8 cellular contexts compared by ENCODE assay signal in the genomic region with DNA sequence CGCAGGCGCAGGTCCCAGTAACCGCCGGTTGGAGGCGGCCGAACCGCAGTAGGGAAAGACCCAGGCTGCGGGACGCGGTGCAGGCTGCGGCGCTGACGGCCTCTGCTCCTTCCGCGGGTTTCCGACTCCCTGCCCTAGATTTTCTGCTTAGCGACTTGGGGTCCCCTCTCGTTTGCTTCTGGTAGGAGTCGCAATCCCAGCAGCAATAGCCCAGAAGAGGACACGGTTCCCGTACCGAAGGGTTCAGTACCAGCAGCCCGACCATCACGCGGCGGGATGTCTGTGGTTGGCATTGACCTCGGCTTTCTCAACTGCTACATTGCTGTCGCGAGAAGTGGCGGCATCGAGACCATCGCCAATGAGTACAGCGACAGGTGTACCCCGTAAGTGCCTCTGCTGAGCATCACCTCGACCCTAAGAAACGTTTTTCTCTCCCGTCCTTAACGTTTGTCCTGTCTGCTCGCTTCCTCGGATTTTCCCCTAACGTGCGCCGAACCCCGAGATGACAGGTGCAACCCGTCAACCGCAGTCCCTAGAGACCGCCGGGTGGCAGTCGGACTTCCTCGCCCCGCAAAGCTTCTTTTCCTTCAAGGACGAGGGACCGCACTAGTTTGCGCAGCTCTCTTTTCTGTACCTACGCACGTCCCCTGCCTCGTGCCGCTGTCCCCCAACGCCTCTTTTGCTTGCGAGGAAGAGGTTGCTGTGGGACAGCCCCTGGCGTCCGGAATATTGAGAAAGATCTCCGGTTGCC. TPM values are rescaled to one million over a fixed set of nuclear protein-coding genes. Genes with fewer than 3 reads are reported as not detected.
DNase-seq lines count a peak whose midpoint lies in the region; ATAC-seq and TF ChIP-seq lines count a peak whose summit lies in the region.

A gene (plus strand): TSS at position 48 of the 751 bp plus-strand sequence. CDS start 229 bp downstream, at position 277.

- H3K36me3 Mint-ChIP-seq in CD8-positive, alpha-beta memory T cell: peaks cover 0 to 1% (median 0%) of the 10 kb centered on the region in 3 donors

- intact Hi-C loops in esophagus muscularis mucosa (cut with DNase I): loop anchor here (5.0 to 10.0 kb wide), 3 partner anchors 92 to 282 kb away; a partner anchor contains a TSS

- peak within 1 kb of the TSS; percentile 81 to 94 (median 88) for H3K4me3 Mint-ChIP-seq in CD8-positive, alpha-beta memory T cell

- POLR2A ChIA-PET in CD8-positive, alpha-beta memory T cell (lab: Charles Lee): no interaction called here

- peaks cover 4% of the 10 kb centered on the region for H3K4me1 ChIP-seq in CD8-positive, alpha-beta memory T cell (ENCODE audit: insufficient read depth, low read length)
- H3K4me1 ChIP-seq in esophagus muscularis mucosa (peaks cover 0 to 24% (median 14%) of the 10 kb centered on the region in 4 donors), suprapubic skin (peaks cover 10% of the 10 kb centered on the region)

- peaks cover 15 to 21% (median 20%) of the 10 kb centered on the region in 3 donors for H3K4me1 Mint-ChIP-seq in CD8-positive, alpha-beta memory T cell

- peak within 1 kb of the TSS; percentile 33 for H3K27ac ChIP-seq in CD8-positive, alpha-beta memory T cell (ENCODE audit: low read depth, low read length)
- H3K27ac ChIP-seq in esophagus muscularis mucosa (replicated peaks in 1 of 4) (peak within 1 kb of the TSS; percentile 81 to 87 (median 86)), suprapubic skin (peak within 1 kb of the TSS; percentile 81)

- H3K4me3 ChIP-seq in CD8-positive, alpha-beta memory T cell (ENCODE audit: low read length): peak within 1 kb of the TSS; percentile 67
- H3K4me3 ChIP-seq in esophagus muscularis mucosa (peak within 1 kb of the TSS; percentile 72 to 83 (median 77)), suprapubic skin (peak within 1 kb of the TSS; percentile 89)

- H3K9me3 ChIP-seq in CD8-positive, alpha-beta memory T cell (ENCODE audit: low read length): no peaks in the 10 kb centered on the region
- H3K9me3 ChIP-seq in esophagus muscularis mucosa: no peaks in the 10 kb centered on the region
- H3K9me3 ChIP-seq in suprapubic skin: no peaks in the 10 kb centered on the region

- H3K27ac Mint-ChIP-seq in CD8-positive, alpha-beta memory T cell: peak within 1 kb of the TSS in 5 of 8 donors; percentile 19 to 76 (median 33)

- H3K36me3 ChIP-seq in CD8-positive, alpha-beta memory T cell (ENCODE audit: insufficient read depth, low read length): no peaks in the 10 kb centered on the region
- no peaks in the 10 kb centered on the region for H3K36me3 ChIP-seq in esophagus muscularis mucosa
- no peaks in the 10 kb centered on the region for H3K36me3 ChIP-seq in suprapubic skin

- CTCF ChIA-PET in CD8-positive, alpha-beta memory T cell (lab: Charles Lee): no interaction called here

- DNase-seq in CD8-positive, alpha-beta memory T cell: peak; percentile 2 to 49 (median 14)
- peak; percentile 12 for DNase-seq in NCI-H748 treated with DMSO at 0.1 percent for 48 hours (lab: John Stamatoyannopoulos, UW)
- peak; percentile 7 for DNase-seq in activated CD8-positive, alpha-beta memory T cell treated with anti-CD3 and anti-CD28 coated beads, Interleukin-2, amount 50 U/mL, for 24 hours (ENCODE audit: extremely low read depth)
- peak; percentile 93 for DNase-seq in esophagus muscularis mucosa (ENCODE audit: extremely low spot score)
- peak; percentile 82 for DNase-seq in myocyte (ENCODE audit: low read depth)
- DNase-seq in suprapubic skin (ENCODE audit: low spot score in 2 of 2): peak; percentile 78 to 86

- H3K27me3 ChIP-seq in CD8-positive, alpha-beta memory T cell (ENCODE audit: insufficient read depth, low read length, poor library complexity, severe bottlenecking): peaks cover 36% of the 10 kb centered on the region
- H3K27me3 ChIP-seq in esophagus muscularis mucosa (no peaks in the 10 kb centered on the region), suprapubic skin (no peaks in the 10 kb centered on the region)

- peaks cover 0 to 5% (median 0%) of the 10 kb centered on the region in 5 donors for H3K9me3 Mint-ChIP-seq in CD8-positive, alpha-beta memory T cell

- TF ChIP-seq EP300 in esophagus muscularis mucosa (IDR thresholded peaks at IDR 0.05) (no peak), suprapubic skin (IDR thresholded peaks at IDR 0.05) (no peak)

- TF ChIP-seq POLR2A in esophagus muscularis mucosa (IDR thresholded peaks at IDR 0.05; ENCODE audit: low read depth): peak; percentile 11
- peak in 1 of 2 donors; percentile 39 for TF ChIP-seq POLR2A in suprapubic skin (IDR thresholded peaks at IDR 0.05)

- peak; percentile 40 for ATAC-seq in GM19324 (IDR thresholded peaks at IDR 0.05; ENCODE audit: low FRiP score, unreplicated experiment)
- ATAC-seq in HG03354 (IDR thresholded peaks at IDR 0.05; ENCODE audit: poor library complexity, severe bottlenecking, unreplicated experiment): peak; percentile 45

- WGBS in esophagus muscularis mucosa: 0% methylated on average over 34 of the region's 63 CpGs
- WGBS in suprapubic skin: 0% methylated on average over 47 of the region's 63 CpGs

- TF ChIP-seq CTCF in esophagus muscularis mucosa (IDR thresholded peaks at IDR 0.05) (peak in 2 of 3 experiments; percentile 31 to 44), suprapubic skin (IDR thresholded peaks at IDR 0.05) (no peak)

- H3K27me3 Mint-ChIP-seq in CD8-positive, alpha-beta memory T cell: peaks cover 50 to 72% of the 10 kb centered on the region in 2 donors

RNA-seq across cellular contexts. Expression of the gene that starts here (rescaled TPM):
- under 1 TPM; 0.50 to 0.55 TPM for total RNA-seq in CD8-positive, alpha-beta memory T cell
- polyA plus RNA-seq in CD8-positive, alpha-beta memory T cell: not detected
- 1 to 10 TPM; 5.0 to 8.7 (median 6.8) TPM for total RNA-seq in esophagus muscularis mucosa
- total RNA-seq in myocyte: 11.6 and 18.1 TPM in 2 replicates
- polyA plus RNA-seq in myocyte (2012): 3.0 TPM
- total RNA-seq in suprapubic skin: 10 to 100 TPM; 17.8 to 22.2 (median 19.6) TPM

Comparison
In these comparisons a context has a peak if more than half of its experiments do, and no peak if none do; other contexts are left out.
1. Peak in every context shown above with its lines: DNase-seq, ATAC-seq, H3K4me3 ChIP-seq and H3K27ac ChIP-seq.
2. Peak in DNase-seq, H3K4me3 ChIP-seq and H3K27ac ChIP-seq in CD8-positive, alpha-beta memory T cell; RNA of the gene not detected or under 1 TPM.
3. DNase-seq: peak in every context shown above with its lines; median percentile 93 in esophagus muscularis mucosa; 82 in myocyte; 82 in suprapubic skin; 14 in CD8-positive, alpha-beta memory T cell; 12 in NCI-H748 treated with DMSO at 0.1 percent for 48 hours; 7 in activated CD8-positive, alpha-beta memory T cell treated with anti-CD3 and anti-CD28 coated beads, Interleukin-2, amount 50 U/mL, for 24 hours.
4. H3K27ac ChIP-seq: peak in every context shown above with its lines; median percentile 86 in esophagus muscularis mucosa; 81 in suprapubic skin; 33 in CD8-positive, alpha-beta memory T cell.
5. CTCF ChIP-seq: peak in esophagus muscularis mucosa (2 of 3); none in suprapubic skin (0 of 2).